In the genomic region with DNA sequence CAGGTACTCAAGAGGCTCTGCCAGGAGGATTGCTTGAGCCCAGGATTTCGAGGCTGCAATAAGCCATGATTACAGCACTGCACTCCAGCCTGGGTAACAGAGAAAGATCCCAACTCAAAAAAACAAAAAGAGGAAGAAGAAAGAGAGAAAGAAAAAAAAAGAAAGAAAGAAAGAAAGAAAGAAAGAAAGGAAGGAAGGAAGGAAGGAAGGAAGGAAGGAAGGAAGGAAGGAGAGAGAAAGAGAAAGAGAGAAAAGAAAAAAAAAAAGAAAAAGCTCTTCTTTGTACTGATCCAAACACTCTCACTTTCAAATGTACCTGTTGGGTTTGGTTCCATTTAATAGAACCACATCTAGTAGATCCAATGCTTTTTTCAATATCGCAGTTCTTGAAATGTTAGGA, we compare ENCODE assay signal across 19 cellular contexts. TPM values are rescaled to one million over a fixed set of nuclear protein-coding genes. Genes with fewer than 3 reads are reported as not detected.
DNase-seq lines count a peak whose midpoint lies in the region; ATAC-seq, FAIRE-seq and TF ChIP-seq lines count a peak whose summit lies in the region.
"Had no signal": no experiment of that assay in that cellular context is flagged by ENCODE, and none has a peak within 500 bp of the region (broad histone marks: within the 10 kb centered on the region; RNA-seq: fewer than 3 reads in every experiment).

No MANE protein-coding gene starts in this region.

- no peak for FAIRE-seq in astrocyte (lab: Jason Lieb, UNC)
- FAIRE-seq: GM12878, GM19239, H1, HepG2 had no signal

- no peak overlapping the region for H3K9ac ChIP-seq in astrocyte (ENCODE audit: low read length)

- peaks cover 36% of the 10 kb centered on the region for H3K36me3 Mint-ChIP-seq in activated CD8-positive, alpha-beta memory T cell treated with anti-CD3 and anti-CD28 coated beads, Interleukin-2, amount 10 ng/mL, durations not matched to agents 7 days and 5 days
- H3K36me3 Mint-ChIP-seq in astrocyte (ENCODE audit: low read depth, unreplicated experiment): peaks cover 6% of the 10 kb centered on the region
- H3K36me3 Mint-ChIP-seq: CD4-positive, CD25-positive, alpha-beta regulatory T cell had no signal

- TF ChIP-seq POLR2A in adrenal gland (IDR thresholded peaks at IDR 0.05): no peak

- no peaks in the 10 kb centered on the region for H3K27me3 Mint-ChIP-seq in activated CD8-positive, alpha-beta memory T cell treated with anti-CD3 and anti-CD28 coated beads, Interleukin-2, amount 10 ng/mL, durations not matched to agents 7 days and 5 days
- peaks cover 27% of the 10 kb centered on the region for H3K27me3 Mint-ChIP-seq in astrocyte (ENCODE audit: low read depth, unreplicated experiment)
- H3K27me3 Mint-ChIP-seq: B cell; CD4-positive, CD25-positive, alpha-beta regulatory T cell had no signal

- H3K27ac ChIP-seq in HEK293 (ENCODE audit: extremely low read depth, low read depth, low read length) (no peak overlapping the region), astrocyte (ENCODE audit: low read depth, low read length) (no peak overlapping the region), adrenal gland (no peak overlapping the region)

- H3K27ac Mint-ChIP-seq in activated CD8-positive, alpha-beta memory T cell treated with anti-CD3 and anti-CD28 coated beads, Interleukin-2, amount 10 ng/mL, durations not matched to agents 7 days and 5 days: peak overlapping the region; percentile 5
- H3K27ac Mint-ChIP-seq in astrocyte (ENCODE audit: unreplicated experiment): peak overlapping the region; percentile 38
- H3K27ac Mint-ChIP-seq: B cell; CD8-positive, alpha-beta memory T cell; H9 had no signal

- TF ChIP-seq CTCF in HEK293 (tag by site-specific recombination; IDR thresholded peaks at IDR 0.05) (no peak), astrocyte (IDR thresholded peaks at IDR 0.05; ENCODE audit: insufficient read depth, low read depth, low read length) (no peak), adrenal gland (IDR thresholded peaks at IDR 0.05) (no peak)

- no peaks in the 10 kb centered on the region for H4K20me1 ChIP-seq in astrocyte (ENCODE audit: insufficient read depth, low read length)

- no peak overlapping the region for H2AFZ ChIP-seq in astrocyte (ENCODE audit: low read depth, low read length)

- peaks cover 53% of the 10 kb centered on the region for H3K4me1 Mint-ChIP-seq in activated CD8-positive, alpha-beta memory T cell treated with anti-CD3 and anti-CD28 coated beads, Interleukin-2, amount 10 ng/mL, durations not matched to agents 7 days and 5 days
- H3K4me1 Mint-ChIP-seq in astrocyte (ENCODE audit: low read depth, unreplicated experiment): no peaks in the 10 kb centered on the region

- 85 to 96% (median 90%) methylated on average over 2 of the region's 2 CpGs for WGBS in adrenal gland, 4 donors

- H3K9me3 ChIP-seq in HEK293 (ENCODE audit: control insufficient read depth, insufficient read depth, low read depth, low read length): no peaks in the 10 kb centered on the region
- H3K9me3 ChIP-seq in astrocyte (ENCODE audit: insufficient read depth, low read depth, low read length): no peaks in the 10 kb centered on the region
- H3K9me3 ChIP-seq in adrenal gland (replicated peaks in 1 of 3): no peaks in the 10 kb centered on the region

- no peak overlapping the region for H3K4me3 Mint-ChIP-seq in activated CD8-positive, alpha-beta memory T cell treated with anti-CD3 and anti-CD28 coated beads, Interleukin-2, amount 10 ng/mL, durations not matched to agents 7 days and 5 days
- no peak overlapping the region for H3K4me3 Mint-ChIP-seq in astrocyte (ENCODE audit: unreplicated experiment)
- H3K4me3 Mint-ChIP-seq: B cell; CD4-positive, CD25-positive, alpha-beta regulatory T cell; CD8-positive, alpha-beta memory T cell; H9 had no signal

- DNase-seq in activated CD8-positive, alpha-beta memory T cell treated with anti-CD3 and anti-CD28 coated beads, Interleukin-2, amount 10 ng/mL, durations not matched to agents 7 days and 5 days: no peak
- no peak for DNase-seq in activated CD8-positive, alpha-beta memory T cell treated with anti-CD3 and anti-CD28 coated beads, Interleukin-2, amount 50 U/mL, for 48 hours
- DNase-seq in astrocyte (ENCODE audit: low read depth): no peak
- no peak for DNase-seq in NCI-H1694 (lab: John Stamatoyannopoulos, UW)
- no peak for DNase-seq in adrenal gland
- DNase-seq: C1 segment of cervical spinal cord; CD4-positive, CD25-positive, alpha-beta regulatory T cell; CD8-positive, alpha-beta memory T cell; COR-L47; DMS 273 treated with DMSO at 0.1 percent for 48 hours; DMS53; DND-41 had no signal

- H3K4me3 ChIP-seq in HEK293 (ENCODE audit: low read depth, low read length): no peak overlapping the region
- H3K4me3 ChIP-seq in astrocyte (ENCODE audit: insufficient read depth, low read depth, low read length): no peak overlapping the region
- no peak overlapping the region for H3K4me3 ChIP-seq in adrenal gland
- H3K4me3 ChIP-seq: GM12878 had no signal

- H3K36me3 ChIP-seq in HEK293 (ENCODE audit: control insufficient read depth in 2 of 2, insufficient read depth in 1 of 2, low read length in 2 of 2) (peaks cover 0 to 4% of the 10 kb centered on the region in 2 experiments; a peak in 1 of 3 replicates), astrocyte (ENCODE audit: insufficient read depth, low read length) (no peaks in the 10 kb centered on the region), adrenal gland (replicated peaks in 1 of 2) (no peaks in the 10 kb centered on the region)

- H3K4me2 ChIP-seq in astrocyte (ENCODE audit: low read length): no peak overlapping the region

- POLR2A ChIA-PET in HEK293 (lab: Yijun Ruan, JAX): interaction anchor here (1.0 kb wide), 1 partner anchor 23 kb away, joined by 3 read pairs; no protein-coding TSS in a partner anchor

- CTCF ChIA-PET in activated CD8-positive, alpha-beta memory T cell treated with anti-CD3 and anti-CD28 coated beads, Interleukin-2, amount 10 ng/mL, durations not matched to agents 7 days and 5 days (lab: Charles Lee): interaction anchor here (1.1 to 6.1 kb wide), 3 partner anchors 10 to 62 kb away, joined by 3 to 24 read pairs (median 6); partner anchors contain the start of gene BATF3
- CTCF ChIA-PET in HEK293 (lab: Yijun Ruan, JAX): interaction anchor here (2.1 kb wide), 1 partner anchor 11 kb away, joined by 6 read pairs; the partner anchor contains the start of gene BATF3

- H3K79me2 ChIP-seq in astrocyte (ENCODE audit: insufficient read depth, low read length): no peaks in the 10 kb centered on the region

- H3K27me3 ChIP-seq in astrocyte (ENCODE audit: insufficient read depth, low read length): peaks cover 3% of the 10 kb centered on the region
- no peaks in the 10 kb centered on the region for H3K27me3 ChIP-seq in adrenal gland

- H3K4me1 ChIP-seq in HEK293 (ENCODE audit: control insufficient read depth, insufficient read depth, low read length) (no peaks in the 10 kb centered on the region), astrocyte (ENCODE audit: insufficient read depth, low read length) (no peaks in the 10 kb centered on the region), adrenal gland (replicated peaks in 1 of 2) (no peaks in the 10 kb centered on the region)

- intact Hi-C loops in adrenal gland (cut with DNase I): no loop called here

- ATAC-seq in activated CD8-positive, alpha-beta memory T cell treated with anti-CD3 and anti-CD28 coated beads, Interleukin-2, amount 10 ng/mL, durations not matched to agents 7 days and 5 days: no peak
- ATAC-seq: GM12878, HepG2 had no signal

- H3K9me3 Mint-ChIP-seq in activated CD8-positive, alpha-beta memory T cell treated with anti-CD3 and anti-CD28 coated beads, Interleukin-2, amount 10 ng/mL, durations not matched to agents 7 days and 5 days (ENCODE audit: low read depth): no peaks in the 10 kb centered on the region
- H3K9me3 Mint-ChIP-seq in astrocyte (ENCODE audit: unreplicated experiment): no peaks in the 10 kb centered on the region
- H3K9me3 Mint-ChIP-seq: CD4-positive, CD25-positive, alpha-beta regulatory T cell; CD8-positive, alpha-beta memory T cell; H9 had no signal

TF ChIP-seq in HEK293, 187 proteins besides CTCF, POLR2A, EP300 and RAD21:
- no peak for TF ChIP-seq ZNF221 (tag by site-specific recombination; IDR thresholded peaks at IDR 0.05; ENCODE audit: borderline replicate concordance)
- peak; percentile 81 for TF ChIP-seq ZNF366 (tag by site-specific recombination; conservative IDR thresholded peaks at IDR 0.05)
- no peak for TF ChIP-seq ZNF416 (tag by site-specific recombination; IDR thresholded peaks at IDR 0.05)
- TF ChIP-seq ZNF248 (tag by site-specific recombination; IDR thresholded peaks at IDR 0.05): no peak
- TF ChIP-seq PRDM1 (tag by site-specific recombination; IDR thresholded peaks at IDR 0.05): peak; percentile 49; the same call in 1 of the 2 replicates
- TF ChIP-seq ELK4 (IDR thresholded peaks at IDR 0.05; ENCODE audit: borderline replicate concordance, low read depth, low read length): no peak
- TF ChIP-seq, protein P1, sequence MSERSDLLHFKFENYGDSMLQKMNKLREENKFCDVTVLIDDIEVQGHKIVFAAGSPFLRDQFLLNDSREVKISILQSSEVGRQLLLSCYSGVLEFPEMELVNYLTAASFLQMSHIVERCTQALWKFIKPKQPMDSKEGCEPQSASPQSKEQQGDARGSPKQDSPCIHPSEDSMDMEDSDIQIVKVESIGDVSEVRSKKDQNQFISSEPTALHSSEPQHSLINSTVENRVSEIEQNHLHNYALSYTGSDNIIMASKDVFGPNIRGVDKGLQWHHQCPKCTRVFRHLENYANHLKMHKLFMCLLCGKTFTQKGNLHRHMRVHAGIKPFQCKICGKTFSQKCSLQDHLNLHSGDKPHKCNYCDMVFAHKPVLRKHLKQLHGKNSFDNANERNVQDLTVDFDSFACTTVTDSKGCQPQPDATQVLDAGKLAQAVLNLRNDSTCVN (tag by site-specific recombination; optimal IDR thresholded peaks at IDR 0.05): no peak

RNA-seq across cellular contexts. Expression of gene BATF3, which starts 11.8 kb away (rescaled TPM):
- 100 to 1,000 TPM; 109 to 130 TPM for total RNA-seq in activated CD8-positive, alpha-beta memory T cell treated with anti-CD3 and anti-CD28 coated beads, Interleukin-2, amount 10 ng/mL, durations not matched to agents 7 days and 5 days
- total RNA-seq in astrocyte (1.9 and 2.5 TPM in 2 replicates), adrenal gland (1 to 10 TPM in 7 of 8 donors, under 1 TPM in 1; 0.24 to 6.1 (median 2.8) TPM)
- 1 to 10 TPM; 1.0 to 7.5 (median 5.4) TPM for polyA plus RNA-seq in adrenal gland
- total RNA-seq: HepG2 had no signal

Comparison
In these comparisons a context has a peak if more than half of its experiments do, and no peak if none do; other contexts are left out.
1. RNA of gene BATF3, which starts 11.8 kb away (total RNA-seq): 109 to 130 TPM in activated CD8-positive, alpha-beta memory T cell treated with anti-CD3 and anti-CD28 coated beads, Interleukin-2, amount 10 ng/mL, durations not matched to agents 7 days and 5 days; 0.24 to 6.1 TPM in adrenal gland and 1.9 to 2.5 TPM in astrocyte; every median in the first group is over 10 times any median in the second.